Comparison of ENCODE assay signal across 17 cellular contexts in genomic region chr6:3413612-3414011, GRCh38. TPM values are rescaled to one million over a fixed set of nuclear protein-coding genes. Genes with fewer than 3 reads are reported as not detected.
DNase-seq lines count a peak whose midpoint lies in the region; ATAC-seq and TF ChIP-seq lines count a peak whose summit lies in the region.
"Had no signal": no experiment of that assay in that cellular context is flagged by ENCODE, and none has a peak within 500 bp of the region (broad histone marks: within the 10 kb centered on the region; RNA-seq: fewer than 3 reads in every experiment).

No MANE protein-coding gene starts in this region.

- no peaks in the 10 kb centered on the region for H3K4me1 ChIP-seq in left ventricle myocardium inferior
- H3K4me1 ChIP-seq in PC-9 (replicated peaks; ENCODE audit: insufficient read depth), result peaks cover 46% of the 10 kb centered on the region
- peaks cover 22% of the 10 kb centered on the region for H3K4me1 ChIP-seq in iPS-15b (ENCODE audit: control insufficient read depth, insufficient read depth, low read length)

- intact Hi-C loops in Right ventricle myocardium inferior (cut with DNase I) (loop anchor here (10.0 kb wide), 1 partner anchor 311 kb away; no protein-coding TSS in a partner anchor), left ventricle myocardium inferior (cut with micrococcal nuclease) (no loop called here), PC-9 (cut with micrococcal nuclease; ENCODE audit: unreplicated experiment) (loop anchor here (1.0 to 5.0 kb wide), 2 partner anchors 57 to 99 kb away; no protein-coding TSS in a partner anchor)

- peak overlapping the region; percentile 53; the same call in 1 of the 2 replicates for H3K4me2 ChIP-seq in PC-9
- H3K4me2 ChIP-seq: A549 had no signal

- H3K4me3 ChIP-seq in left ventricle myocardium inferior (no peak overlapping the region), PC-9 (no peak overlapping the region), iPS-15b (ENCODE audit: low read depth, low read length) (no peak overlapping the region)
- H3K4me3 ChIP-seq: A549, BLaER1 had no signal

- peak overlapping the region; percentile 9 for H3K9ac ChIP-seq in iPS-15b (ENCODE audit: low read depth, low read length)
- H3K9ac ChIP-seq: BLaER1 had no signal

- H4K20me1 ChIP-seq in PC-9 (ENCODE audit: insufficient read depth), result no peaks in the 10 kb centered on the region
- H4K20me1 ChIP-seq: BLaER1 had no signal

- H3K36me3 ChIP-seq in left ventricle myocardium inferior, result peaks cover 4% of the 10 kb centered on the region
- no peaks in the 10 kb centered on the region for H3K36me3 ChIP-seq in PC-9 (ENCODE audit: low read depth)
- H3K36me3 ChIP-seq in iPS-15b (ENCODE audit: control insufficient read depth, insufficient read depth, low read length), result no peaks in the 10 kb centered on the region
- H3K36me3 ChIP-seq: BLaER1 had no signal

- TF ChIP-seq CTCF in left ventricle myocardium inferior (IDR thresholded peaks at IDR 0.05; ENCODE audit: borderline replicate concordance), result no peak
- no peak for TF ChIP-seq CTCF in PC-9 (conservative IDR thresholded peaks at IDR 0.05)

- peaks cover 20% of the 10 kb centered on the region; the same call in 1 of the 2 replicates for H3F3A ChIP-seq in PC-9 (ENCODE audit: insufficient read depth, low read depth)

- POLR2A ChIA-PET in PC-9 (lab: Charles Lee; ENCODE audit: unreplicated experiment), result no interaction called here

- ATAC-seq in Right ventricle myocardium inferior (peak; percentile 34), GM19395 (IDR thresholded peaks at IDR 0.05; ENCODE audit: unreplicated experiment) (no peak)
- ATAC-seq: A549 had no signal

- H3K27me3 ChIP-seq in left ventricle myocardium inferior (ENCODE audit: low read depth), result no peaks in the 10 kb centered on the region
- H3K27me3 ChIP-seq in PC-9 (ENCODE audit: insufficient read depth, low read depth), result no peaks in the 10 kb centered on the region
- H3K27me3 ChIP-seq in iPS-15b (ENCODE audit: control insufficient read depth, insufficient read depth, low read length), result no peaks in the 10 kb centered on the region
- H3K27me3 ChIP-seq: BLaER1 had no signal

- no peak overlapping the region for H2AFZ ChIP-seq in PC-9

- CTCF ChIA-PET in PC-9 (lab: Charles Lee), result no interaction called here

- DNase-seq in Right ventricle myocardium inferior (ENCODE audit: missing footprints), result no peak
- DNase-seq in left ventricle myocardium inferior, result no peak
- no peak for DNase-seq in PC-9
- no peak for DNase-seq in substantia nigra (lab: John Stamatoyannopoulos, UW)
- no peak for DNase-seq in MV-4-11 (lab: John Stamatoyannopoulos, UW)
- DNase-seq in NCI-H2081 treated with DMSO at 0.1 percent for 48 hours (lab: John Stamatoyannopoulos, UW), result no peak
- DNase-seq: CD4-positive, alpha-beta memory T cell; DMS153; DMS79; GDM1; HCEC 1CT had no signal

- H3K79me2 ChIP-seq in PC-9 (ENCODE audit: low read depth), result peaks cover 21% of the 10 kb centered on the region; the same call in 1 of the 2 replicates

- no peaks in the 10 kb centered on the region for H3K9me2 ChIP-seq in PC-9 (ENCODE audit: insufficient read depth)

- peaks cover 9% of the 10 kb centered on the region for H3K9me3 ChIP-seq in left ventricle myocardium inferior (replicated peaks)
- no peaks in the 10 kb centered on the region for H3K9me3 ChIP-seq in PC-9 (ENCODE audit: insufficient read depth, low read depth)
- H3K9me3 ChIP-seq in iPS-15b (ENCODE audit: control insufficient read depth, insufficient read depth, low read length), result no peaks in the 10 kb centered on the region
- H3K9me3 ChIP-seq: A549, BLaER1 had no signal

- H3K27ac ChIP-seq in left ventricle myocardium inferior (replicated peaks), result no peak overlapping the region
- no peak overlapping the region for H3K27ac ChIP-seq in PC-9
- peak overlapping the region; percentile 17 for H3K27ac ChIP-seq in substantia nigra (ENCODE audit: low read depth, low read length, poor library complexity, severe bottlenecking)
- H3K27ac ChIP-seq: 22Rv1, A549, BLaER1, HL-60 had no signal

- no TSS peak for BruUV-seq in PC-9 (replicated peaks; lab: Mats Ljungman, UMichigan)

RNA-seq across cellular contexts. Expression of gene SLC22A23, which starts 43.2 kb away (rescaled TPM):
- 5.6 TPM for total RNA-seq in Right ventricle myocardium inferior
- 7.0 TPM for total RNA-seq in left ventricle myocardium inferior
- total RNA-seq in PC-9 (2021), result 13.5 and 16.3 TPM in 2 replicates
